ENCODE assay signal across 17 cellular contexts in genomic region chr12:107477946-107478610, GRCh38.
"Had no signal": no experiment of that assay in that cellular context is flagged by ENCODE, and none has a peak within 500 bp of the region (broad histone marks: within the 10 kb centered on the region; RNA-seq: fewer than 3 reads in every experiment).

No MANE protein-coding gene starts in this region.

- H3K79me2 ChIP-seq: hepatocyte had no signal

- H3K27ac ChIP-seq: colonic mucosa, esophagus squamous epithelium, hepatocyte had no signal

- DNase-seq: activated CD4-positive, alpha-beta T cell treated with anti-CD3 and anti-CD28 coated beads for 4 hours; activated CD8-positive, alpha-beta T cell treated with anti-CD3 and anti-CD28 coated beads for 36 hours; activated effector memory CD4-positive, alpha-beta T cell treated with anti-CD3 and anti-CD28 coated beads, Interleukin-2, amount 50 U/mL, for 16 hours; activated T-cell treated with anti-CD3 and anti-CD28 coated beads, Interleukin-2, amount 50 U/mL, for 4 hours; amniotic stem cell; central memory CD4-positive, alpha-beta T cell; colonic mucosa; esophagus squamous epithelium; kidney; mesendoderm; natural killer cell; retina; stimulated activated CD4-positive, alpha-beta T cell treated with anti-CD3 and anti-CD28 coated beads, Interleukin-2, amount 100 ng/mL, for 48 hours had no signal

- H3K9me3 Mint-ChIP-seq: activated CD8-positive, alpha-beta T cell treated with anti-CD3 and anti-CD28 coated beads for 36 hours; activated naive CD4-positive, alpha-beta T cell treated with anti-CD3 and anti-CD28 coated beads, Interleukin-2, amount 50 U/mL, for 72 hours; activated T-cell treated with anti-CD3 and anti-CD28 coated beads, Interleukin-2, amount 50 U/mL, for 4 hours; natural killer cell; stimulated activated memory B cell treated with anti-CD40 and anti-IgM and Interleukin-4, amounts not matched to agents 10 μg/mL and 1 μg/mL and 100 μg/mL, for 72 hours; T-helper 1 cell treated with Interleukin-12 subunit alpha and Interleukin-12 subunit beta and Interleukin-4 antibody, amounts not matched to agents 30 μg/mL and 1 μg/mL, for 36 hours had no signal

- H3K36me3 ChIP-seq: colonic mucosa, esophagus squamous epithelium had no signal

- H3K4me1 ChIP-seq: colonic mucosa had no signal

- ATAC-seq: activated CD8-positive, alpha-beta T cell treated with anti-CD3 and anti-CD28 coated beads for 36 hours; activated naive CD4-positive, alpha-beta T cell treated with anti-CD3 and anti-CD28 coated beads, Interleukin-2, amount 50 U/mL, for 72 hours; activated T-cell treated with anti-CD3 and anti-CD28 coated beads, Interleukin-2, amount 50 U/mL, for 4 hours; natural killer cell; stimulated activated memory B cell treated with anti-CD40 and anti-IgM and Interleukin-4, amounts not matched to agents 10 μg/mL and 1 μg/mL and 100 μg/mL, for 72 hours had no signal

- H3K27me3 ChIP-seq: colonic mucosa, esophagus squamous epithelium, hepatocyte had no signal

- H3K4me2 ChIP-seq: hepatocyte had no signal

- H3K9me3 ChIP-seq: colonic mucosa, esophagus squamous epithelium had no signal

- H3K4me3 ChIP-seq: colonic mucosa, esophagus squamous epithelium, hepatocyte had no signal

- H2AFZ ChIP-seq: hepatocyte had no signal

- H3K27me3 Mint-ChIP-seq: activated CD8-positive, alpha-beta T cell treated with anti-CD3 and anti-CD28 coated beads for 36 hours had no signal

- H3K36me3 Mint-ChIP-seq: activated naive CD4-positive, alpha-beta T cell treated with anti-CD3 and anti-CD28 coated beads, Interleukin-2, amount 50 U/mL, for 72 hours; natural killer cell; stimulated activated memory B cell treated with anti-CD40 and anti-IgM and Interleukin-4, amounts not matched to agents 10 μg/mL and 1 μg/mL and 100 μg/mL, for 72 hours had no signal

- H3K4me3 Mint-ChIP-seq: activated CD8-positive, alpha-beta T cell treated with anti-CD3 and anti-CD28 coated beads for 36 hours; activated T-cell treated with anti-CD3 and anti-CD28 coated beads, Interleukin-2, amount 50 U/mL, for 4 hours; natural killer cell; stimulated activated memory B cell treated with anti-CD40 and anti-IgM and Interleukin-4, amounts not matched to agents 10 μg/mL and 1 μg/mL and 100 μg/mL, for 72 hours; T-helper 1 cell treated with Interleukin-12 subunit alpha and Interleukin-12 subunit beta and Interleukin-4 antibody, amounts not matched to agents 30 μg/mL and 1 μg/mL, for 36 hours had no signal

- H3K27ac Mint-ChIP-seq: activated CD8-positive, alpha-beta T cell treated with anti-CD3 and anti-CD28 coated beads for 36 hours; activated naive CD4-positive, alpha-beta T cell treated with anti-CD3 and anti-CD28 coated beads, Interleukin-2, amount 50 U/mL, for 72 hours; natural killer cell; stimulated activated memory B cell treated with anti-CD40 and anti-IgM and Interleukin-4, amounts not matched to agents 10 μg/mL and 1 μg/mL and 100 μg/mL, for 72 hours; T-helper 1 cell treated with Interleukin-12 subunit alpha and Interleukin-12 subunit beta and Interleukin-4 antibody, amounts not matched to agents 30 μg/mL and 1 μg/mL, for 36 hours had no signal
